Comparison of ENCODE assay signal across 26 cellular contexts in the genomic region with DNA sequence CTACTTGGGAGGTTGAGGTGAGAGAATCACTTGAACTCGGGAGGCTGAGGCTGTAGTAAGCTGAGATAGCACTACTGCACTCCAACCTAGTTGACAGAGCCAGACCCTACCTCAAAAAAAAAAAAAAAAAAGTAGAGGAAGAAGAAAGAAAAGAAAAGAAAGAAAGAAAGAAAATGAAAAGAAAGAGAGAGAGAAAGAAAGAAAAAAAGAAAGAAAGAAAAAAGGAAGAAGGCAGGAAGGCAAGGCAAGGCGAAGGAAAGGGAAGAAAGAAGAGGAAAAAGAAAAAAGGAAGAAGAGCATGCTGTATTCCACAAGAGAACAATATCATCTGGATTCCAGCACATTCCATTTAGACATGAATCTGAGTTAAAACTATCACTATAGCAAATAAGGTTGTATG. TPM values are rescaled to one million over a fixed set of nuclear protein-coding genes. Genes with fewer than 3 reads are reported as not detected.
DNase-seq lines count a peak whose midpoint lies in the region; ATAC-seq, FAIRE-seq and TF ChIP-seq lines count a peak whose summit lies in the region.
"Had no signal": no experiment of that assay in that cellular context is flagged by ENCODE, and none has a peak within 500 bp of the region (broad histone marks: within the 10 kb centered on the region; RNA-seq: fewer than 3 reads in every experiment).

No MANE protein-coding gene starts in this region.

- H3K27ac ChIP-seq in HEK293 (ENCODE audit: extremely low read depth, low read depth, low read length) (no peak overlapping the region), H1 (ENCODE audit: low read depth, low read length) (no peak overlapping the region), mesendoderm (ENCODE audit: low read depth, low read length) (no peak overlapping the region), sigmoid colon (peak overlapping the region; percentile 53 to 79 (median 77))
- H3K27ac ChIP-seq: A549; BLaER1 treated with 17β-estradiol and CSF1 and Interleukin-3, amounts not matched to agents 10 nM and 100 nM had no signal

- DNase-seq in H1 (ENCODE audit: low read depth in 1 of 2, low spot score in 2 of 2) (no peak), mesendoderm (no peak), sigmoid colon (no peak)
- DNase-seq: 8988T; ACHN; AML-193; BE2C; CD4-positive, alpha-beta T cell; CD8-positive, alpha-beta memory T cell; DMS 273 treated with DMSO at 0.1 percent for 48 hours; DMS79 treated with DMSO at 0.1 percent for 48 hours; GF-D8 had no signal

- POLR2A ChIA-PET in HEK293 (lab: Yijun Ruan, JAX) = no interaction called here
- POLR2A ChIA-PET in H1 (lab: Charles Lee; ENCODE audit: partially characterized antibody) = no interaction called here

- H3K36me3 ChIP-seq in HEK293 (ENCODE audit: control insufficient read depth in 2 of 2, insufficient read depth in 1 of 2, low read length in 2 of 2) = no peaks in the 10 kb centered on the region
- H3K36me3 ChIP-seq in H1 (ENCODE audit: control insufficient read depth in 2 of 4, insufficient read depth in 4 of 4, low read length in 3 of 4) = no peaks in the 10 kb centered on the region
- H3K36me3 ChIP-seq in mesendoderm (ENCODE audit: control insufficient read depth, insufficient read depth, low read length) = no peaks in the 10 kb centered on the region
- no peaks in the 10 kb centered on the region for H3K36me3 ChIP-seq in sigmoid colon
- H3K36me3 ChIP-seq: BE2C; BLaER1 treated with 17β-estradiol and CSF1 and Interleukin-3, amounts not matched to agents 10 nM and 100 nM; HAP-1 had no signal

- no peak overlapping the region for H2BK15ac ChIP-seq in H1 (ENCODE audit: low read length)
- no peak overlapping the region for H2BK15ac ChIP-seq in mesendoderm (replicated peaks; ENCODE audit: low read depth)

- H3K79me2 ChIP-seq in H1 (ENCODE audit: control insufficient read depth in 1 of 2, insufficient read depth in 2 of 2, low read length in 2 of 2) (no peaks in the 10 kb centered on the region), mesendoderm (ENCODE audit: control insufficient read depth, insufficient read depth, low read length) (no peaks in the 10 kb centered on the region)

- intact Hi-C loops in sigmoid colon (cut with DNase I) = loop anchor here (5.0 to 10.0 kb wide), 2 partner anchors 78 to 150 kb away; a partner anchor contains a TSS

- H3K23ac ChIP-seq in H1 (ENCODE audit: insufficient read length) = no peak overlapping the region
- no peak overlapping the region for H3K23ac ChIP-seq in mesendoderm (ENCODE audit: low read length)

- H2BK12ac ChIP-seq in H1 (ENCODE audit: low read depth, low read length) = no peak overlapping the region

- H4K91ac ChIP-seq in H1 (replicated peaks; ENCODE audit: insufficient read length, low read length) = no peak overlapping the region

- H3K56ac ChIP-seq in H1 (replicated peaks; ENCODE audit: insufficient read length, low read depth, low read length) (no peak overlapping the region), mesendoderm (ENCODE audit: low read length) (no peak overlapping the region)

- 79% methylated on average over 2 of the region's 2 CpGs; no CpG with 5 or more reads in 1 of the 2 experiments for WGBS in H1 (ENCODE audit: extremely low coverage in 1 of 2, insufficient coverage in 1 of 2, insufficient read length in 1 of 2, insufficient replicate concordance in 2 of 2, low coverage in 1 of 2, low lambda C conversion rate in 2 of 2, missing lambda C conversion rate in 1 of 2), 2 experiments
- WGBS in mesendoderm (ENCODE audit: extremely low coverage, insufficient coverage, low lambda C conversion rate) = no CpG with 5 or more reads among the region's 2 CpGs
- WGBS in sigmoid colon, 2 donors = 91 to 93% methylated on average over 2 of the region's 2 CpGs

- no peaks in the 10 kb centered on the region for H3K4me1 ChIP-seq in HEK293 (ENCODE audit: control insufficient read depth, insufficient read depth, low read length)
- H3K4me1 ChIP-seq in H1 (replicated peaks in 1 of 4; ENCODE audit: control insufficient read depth in 3 of 4, insufficient read depth in 4 of 4, low read length in 3 of 4) = peaks cover 0 to 4% (median 0%) of the 10 kb centered on the region in 4 experiments; a peak in 2 of 7 replicates
- H3K4me1 ChIP-seq in mesendoderm (ENCODE audit: control insufficient read depth, low read depth, low read length) = peaks cover 3% of the 10 kb centered on the region
- H3K4me1 ChIP-seq in sigmoid colon = peaks cover 0 to 57% (median 43%) of the 10 kb centered on the region in 4 donors
- H3K4me1 ChIP-seq: A549; BE2C; BLaER1 treated with 17β-estradiol and CSF1 and Interleukin-3, amounts not matched to agents 10 nM and 100 nM had no signal

- H3K9me3 ChIP-seq in HEK293 (ENCODE audit: control insufficient read depth, insufficient read depth, low read depth, low read length) (no peaks in the 10 kb centered on the region; the same call in 1 of the 2 replicates), H1 (ENCODE audit: insufficient read depth in 2 of 2, low read depth in 1 of 2, low read length in 1 of 2) (no peaks in the 10 kb centered on the region), sigmoid colon (no peaks in the 10 kb centered on the region)
- H3K9me3 ChIP-seq: A549, BE2C, HAP-1 had no signal

- H3K14ac ChIP-seq in H1 (ENCODE audit: insufficient read length) = no peak overlapping the region

- H3K18ac ChIP-seq in H1 (ENCODE audit: extremely low read depth, low read length) = no peak overlapping the region
- H3K18ac ChIP-seq in mesendoderm (ENCODE audit: low read length) = no peak overlapping the region

- CTCF ChIA-PET in HEK293 (lab: Yijun Ruan, JAX) = interaction anchor here (1.6 kb wide), 1 partner anchor 27 kb away, joined by 5 read pairs; no protein-coding TSS in a partner anchor
- CTCF ChIA-PET in H1 (lab: Charles Lee; ENCODE audit: partially characterized antibody) = interaction anchor here (1.6 kb wide), 1 partner anchor 349 kb away, joined by 5 read pairs; no protein-coding TSS in a partner anchor

- H2AK5ac ChIP-seq in H1 (ENCODE audit: low read depth, low read length) (no peak overlapping the region), mesendoderm (ENCODE audit: low read length) (no peak overlapping the region)

- H3K4ac ChIP-seq in H1 (replicated peaks; ENCODE audit: insufficient read length, low read depth, low read length) (no peak overlapping the region), mesendoderm (ENCODE audit: low read depth, low read length) (peak overlapping the region; percentile 43)

- H4K20me1 ChIP-seq in H1 (replicated peaks in 1 of 2; ENCODE audit: control insufficient read depth in 1 of 2, insufficient read depth in 2 of 2, low read length in 2 of 2) = no peaks in the 10 kb centered on the region
- H4K20me1 ChIP-seq: BLaER1 treated with 17β-estradiol and CSF1 and Interleukin-3, amounts not matched to agents 10 nM and 100 nM had no signal

- no peak overlapping the region for H2BK20ac ChIP-seq in H1 (ENCODE audit: low read length)

- H4K5ac ChIP-seq in H1 (ENCODE audit: insufficient read length, low read depth, low read length) = no peak overlapping the region
- H4K5ac ChIP-seq in mesendoderm (ENCODE audit: low read length) = no peak overlapping the region

- TF ChIP-seq EP300 in H1 (IDR thresholded peaks at IDR 0.05; ENCODE audit: borderline replicate concordance in 1 of 2, low read depth in 2 of 2, low read length in 2 of 2) (no peak), sigmoid colon (IDR thresholded peaks at IDR 0.05) (no peak)

- no peak for TF ChIP-seq POLR2A in H1 (IDR thresholded peaks at IDR 0.05; ENCODE audit: control extremely low read depth in 1 of 2, low read depth in 2 of 2, low read length in 2 of 2)
- TF ChIP-seq POLR2A in sigmoid colon (IDR thresholded peaks at IDR 0.05) = no peak

- no peak for FAIRE-seq in H1 (lab: Jason Lieb, UNC)
- FAIRE-seq: A549, D721Med, GM12891, GM18507, H54 had no signal

- TF ChIP-seq CTCF in HEK293 (tag by site-specific recombination; IDR thresholded peaks at IDR 0.05) (no peak), H1 (IDR thresholded peaks at IDR 0.05; ENCODE audit: control extremely low read depth in 1 of 3, insufficient read depth in 1 of 3, low read depth in 1 of 3, low read length in 3 of 3) (no peak), sigmoid colon (IDR thresholded peaks at IDR 0.05) (no peak)

- no peak for TF ChIP-seq RAD21 in H1 (IDR thresholded peaks at IDR 0.05 in 1 of 2, conservative IDR thresholded peaks at IDR 0.05 in 1 of 2; ENCODE audit: low read depth in 2 of 2, low read length in 2 of 2)

- ATAC-seq in HG03378 (IDR thresholded peaks at IDR 0.05; ENCODE audit: unreplicated experiment) = no peak
- ATAC-seq in GM18870 (IDR thresholded peaks at IDR 0.05; ENCODE audit: unreplicated experiment) = no peak
- ATAC-seq in GM21723 (IDR thresholded peaks at IDR 0.05; ENCODE audit: unreplicated experiment) = no peak
- ATAC-seq: A549, GM23338 had no signal

- H3K27me3 ChIP-seq in H1 (replicated peaks in 1 of 4; ENCODE audit: control insufficient read depth in 3 of 4, extremely low read depth in 1 of 4, insufficient read depth in 3 of 4, low read length in 3 of 4) = no peaks in the 10 kb centered on the region
- no peaks in the 10 kb centered on the region for H3K27me3 ChIP-seq in mesendoderm (ENCODE audit: insufficient read depth, low read length, poor library complexity)
- no peaks in the 10 kb centered on the region for H3K27me3 ChIP-seq in sigmoid colon
- H3K27me3 ChIP-seq: BLaER1 treated with 17β-estradiol and CSF1 and Interleukin-3, amounts not matched to agents 10 nM and 100 nM had no signal

- H3K9ac ChIP-seq in H1 (replicated peaks in 1 of 4; ENCODE audit: extremely low read depth in 1 of 4, low read depth in 3 of 4, low read length in 3 of 4) (no peak overlapping the region), mesendoderm (ENCODE audit: low read length) (no peak overlapping the region)
- H3K9ac ChIP-seq: BLaER1 treated with 17β-estradiol and CSF1 and Interleukin-3, amounts not matched to agents 10 nM and 100 nM had no signal

- no peak overlapping the region for H4K8ac ChIP-seq in H1 (ENCODE audit: extremely low read depth, insufficient read depth, low read length)
- H4K8ac ChIP-seq in mesendoderm (ENCODE audit: low read depth, low read length) = no peak overlapping the region

- no peaks in the 10 kb centered on the region for H3K23me2 ChIP-seq in H1 (ENCODE audit: low read depth, low read length)

- H2AFZ ChIP-seq in H1 (ENCODE audit: low read length) = peak overlapping the region; percentile 58; the same call in 1 of the 2 replicates
- H2AFZ ChIP-seq: GM23338 had no signal

- no peak overlapping the region for H2BK120ac ChIP-seq in H1 (replicated peaks; ENCODE audit: low read depth, low read length)
- H2BK120ac ChIP-seq in mesendoderm (ENCODE audit: low read depth, low read length) = no peak overlapping the region

- H3K79me1 ChIP-seq in H1 (ENCODE audit: low read depth, low read length) (no peaks in the 10 kb centered on the region), mesendoderm (ENCODE audit: low read length) (no peaks in the 10 kb centered on the region)

- H3K4me3 ChIP-seq in HEK293 (ENCODE audit: low read depth, low read length) = no peak overlapping the region
- H3K4me3 ChIP-seq in H1 (ENCODE audit: extremely low read depth in 1 of 4, insufficient read depth in 2 of 4, low read depth in 3 of 4, low read length in 4 of 4) = no peak overlapping the region
- H3K4me3 ChIP-seq in mesendoderm (ENCODE audit: low read length) = no peak overlapping the region
- H3K4me3 ChIP-seq in sigmoid colon = no peak overlapping the region
- H3K4me3 ChIP-seq: A549; BLaER1 treated with 17β-estradiol and CSF1 and Interleukin-3, amounts not matched to agents 10 nM and 100 nM; GM23338; HAP-1 had no signal

- H3K4me2 ChIP-seq in H1 (ENCODE audit: insufficient read depth in 1 of 2, low read depth in 2 of 2, low read length in 2 of 2) (no peak overlapping the region; a peak in 1 of 4 replicates), mesendoderm (ENCODE audit: low read length) (no peak overlapping the region)
- H3K4me2 ChIP-seq: A549; BLaER1 treated with 17β-estradiol and CSF1 and Interleukin-3, amounts not matched to agents 10 nM and 100 nM; GM23338 had no signal

- H2BK5ac ChIP-seq in H1 (ENCODE audit: low read depth, low read length) = no peak overlapping the region
- no peak overlapping the region for H2BK5ac ChIP-seq in mesendoderm (ENCODE audit: low read length)

RNA-seq across cellular contexts. Expression of a gene that starts 3.8 kb away (rescaled TPM):
- not detected in 2 replicates for total RNA-seq in H1 (2021; fragmentation: NEBNext Ultra II Directional; extraction: Animal tissue kit (Norgen Biotek cat#: 25700))
- 0.02 TPM in 1 of 2 replicates, not detected in the other for polyA plus RNA-seq in H1 (2011; rRNA removed)
- polyA plus RNA-seq in H1 (2011; cell fraction: cytosol; rRNA removed) = not detected
- polyA plus RNA-seq in H1 (2011; cell fraction: nucleus; rRNA removed) = 0.06 TPM
- polyA plus RNA-seq in H1 (2012, experiment 1 of 2) = not detected in 4 replicates
- not detected for polyA plus RNA-seq in H1 (2012, experiment 2 of 2)
- 0.06 TPM for polyA plus RNA-seq in H1 (2013, experiment 1 of 2)
- 0.06 TPM for polyA plus RNA-seq in H1 (2013, experiment 2 of 2)
- polyA minus RNA-seq in H1 (2011; rRNA and poly(A)+ RNA removed) = not detected in 2 replicates
- not detected for polyA minus RNA-seq in H1 (2011; cell fraction: cytosol; rRNA and poly(A)+ RNA removed)
- not detected for polyA minus RNA-seq in H1 (2011; cell fraction: nucleus; rRNA and poly(A)+ RNA removed)
- 0.01 TPM for polyA plus RNA-seq in mesendoderm (2013, experiment 1 of 2)
- not detected for polyA plus RNA-seq in mesendoderm (2013, experiment 2 of 2)
- not detected for total RNA-seq in sigmoid colon
- polyA plus RNA-seq in sigmoid colon = under 1 TPM in 1 of 3 donors, not detected in 2; 0.09 TPM
- total RNA-seq: CD8-positive, alpha-beta memory T cell; G401; GM23338 had no signal
- polyA plus RNA-seq: CD14-positive monocyte; CD8-positive, alpha-beta memory T cell; GM23338 had no signal

Comparison
In these comparisons a context has a peak if more than half of its experiments do, and no peak if none do; other contexts are left out.
1. H3K27ac ChIP-seq: peak in sigmoid colon (4 of 4); none in HEK293 (single experiment), H1 (single experiment) and mesendoderm (single experiment).